Comparison of ENCODE assay signal across 8 cellular contexts in genomic region chr2:43611987-43612894, GRCh38. TPM values are rescaled to one million over a fixed set of nuclear protein-coding genes. Genes with fewer than 3 reads are reported as not detected.
DNase-seq lines count a peak whose midpoint lies in the region; ATAC-seq and TF ChIP-seq lines count a peak whose summit lies in the region.

No MANE protein-coding gene starts in this region.

- no peaks in the 10 kb centered on the region for H3K9me3 Mint-ChIP-seq in GM23338
- no peaks in the 10 kb centered on the region for H3K9me3 Mint-ChIP-seq in T-helper 2 cell treated with Interferon-gamma antibody and Interleukin-4, amounts not matched to agents 5 μg/mL and 100 μg/mL, for 36 hours

- H3K79me2 ChIP-seq in GM23338 (replicated peaks; ENCODE audit: insufficient read depth): no peaks in the 10 kb centered on the region
- H3K79me2 ChIP-seq in hepatocyte: no peaks in the 10 kb centered on the region

- no peak overlapping the region for H3K27ac Mint-ChIP-seq in GM23338
- H3K27ac Mint-ChIP-seq in T-helper 2 cell treated with Interferon-gamma antibody and Interleukin-4, amounts not matched to agents 5 μg/mL and 100 μg/mL, for 36 hours: no peak overlapping the region

- H3K27me3 Mint-ChIP-seq in GM23338 (ENCODE audit: insufficient read depth, low read depth, poor library complexity): peaks cover 2% of the 10 kb centered on the region
- no peaks in the 10 kb centered on the region for H3K27me3 Mint-ChIP-seq in T-helper 2 cell treated with Interferon-gamma antibody and Interleukin-4, amounts not matched to agents 5 μg/mL and 100 μg/mL, for 36 hours (ENCODE audit: low read depth)

- peak; percentile 73 for DNase-seq in D341Med (ENCODE audit: low spot score)
- peak; percentile 84 for DNase-seq in GM23338 (ENCODE audit: low spot score)
- DNase-seq in NCI-H1417 (lab: John Stamatoyannopoulos, UW): peak; percentile 67 to 88 (median 71)
- peak; percentile 69 for DNase-seq in T-helper 2 cell treated with Interferon-gamma antibody and Interleukin-4, amounts not matched to agents 5 μg/mL and 100 μg/mL, for 36 hours (ENCODE audit: low spot score)
- DNase-seq in amniotic stem cell (lab: John Stamatoyannopoulos, UW): peak; percentile 50
- peak; percentile 80 for DNase-seq in hepatocyte (ENCODE audit: low spot score)
- peak; percentile 49 to 71 for DNase-seq in stimulated activated CD4-positive, alpha-beta T cell treated with anti-CD3 and anti-CD28 coated beads, Interleukin-12 subunit alpha, Interleukin-12 subunit beta, amount 100 ng/mL, for 24 hours (ENCODE audit: low read depth in 2 of 2)

- H3K36me3 ChIP-seq in GM23338 (ENCODE audit: insufficient read depth) (no peaks in the 10 kb centered on the region), hepatocyte (replicated peaks; ENCODE audit: insufficient read depth, low read depth) (no peaks in the 10 kb centered on the region)

- WGBS in hepatocyte (ENCODE audit: low lambda C conversion rate, missing lambda C conversion rate): 60% methylated on average over 13 of the region's 14 CpGs

- no peaks in the 10 kb centered on the region for H3F3A ChIP-seq in GM23338 (replicated peaks; ENCODE audit: low read depth)

- H3K36me3 Mint-ChIP-seq in GM23338 (ENCODE audit: low read depth): no peaks in the 10 kb centered on the region
- no peaks in the 10 kb centered on the region for H3K36me3 Mint-ChIP-seq in T-helper 2 cell treated with Interferon-gamma antibody and Interleukin-4, amounts not matched to agents 5 μg/mL and 100 μg/mL, for 36 hours (ENCODE audit: low read depth)

- H3K27me3 ChIP-seq in GM23338 (ENCODE audit: insufficient read depth): no peaks in the 10 kb centered on the region
- H3K27me3 ChIP-seq in hepatocyte: no peaks in the 10 kb centered on the region

- H3K27ac ChIP-seq in GM23338 (ENCODE audit: low read depth) (no peak overlapping the region), hepatocyte (no peak overlapping the region)

- H3K9me3 ChIP-seq in hepatocyte (ENCODE audit: low read depth): no peaks in the 10 kb centered on the region

- peaks cover 6% of the 10 kb centered on the region for H3K4me1 ChIP-seq in GM23338 (ENCODE audit: insufficient read depth)
- H3K4me1 ChIP-seq in hepatocyte (ENCODE audit: insufficient read depth): no peaks in the 10 kb centered on the region

- peaks cover 10% of the 10 kb centered on the region; the same call in 2 of the 3 replicates for H3K4me1 Mint-ChIP-seq in GM23338
- peaks cover 2% of the 10 kb centered on the region for H3K4me1 Mint-ChIP-seq in T-helper 2 cell treated with Interferon-gamma antibody and Interleukin-4, amounts not matched to agents 5 μg/mL and 100 μg/mL, for 36 hours (ENCODE audit: low read depth)

- 0 out of 2 replicates have a peak overlapping the region, but pooled peaks have one; percentile 0 for H2AFZ ChIP-seq in GM23338
- H2AFZ ChIP-seq in hepatocyte: no peak overlapping the region

- H3K4me2 ChIP-seq in GM23338 (no peak overlapping the region), hepatocyte (no peak overlapping the region)

- no peak overlapping the region for H3K4me3 ChIP-seq in GM23338
- H3K4me3 ChIP-seq in hepatocyte: no peak overlapping the region

- H3K9me2 ChIP-seq in GM23338 (ENCODE audit: insufficient read depth): no peaks in the 10 kb centered on the region
- H3K9me2 ChIP-seq in hepatocyte (replicated peaks; ENCODE audit: insufficient read depth): no peaks in the 10 kb centered on the region

- peak; percentile 92 for TF ChIP-seq CTCF in GM23338 (conservative IDR thresholded peaks at IDR 0.05; ENCODE audit: low read depth in 2 of 2)
- peak; percentile 81 for TF ChIP-seq CTCF in hepatocyte (IDR thresholded peaks at IDR 0.05; ENCODE audit: poor library complexity)

- H3K4me3 Mint-ChIP-seq in GM23338: no peak overlapping the region
- no peak overlapping the region for H3K4me3 Mint-ChIP-seq in T-helper 2 cell treated with Interferon-gamma antibody and Interleukin-4, amounts not matched to agents 5 μg/mL and 100 μg/mL, for 36 hours

- ATAC-seq in GM23338 (peak; percentile 88), GM21367 (IDR thresholded peaks at IDR 0.05; ENCODE audit: unreplicated experiment) (no peak)

- H4K20me1 ChIP-seq in GM23338 (replicated peaks; ENCODE audit: insufficient read depth) (no peaks in the 10 kb centered on the region), hepatocyte (ENCODE audit: insufficient read depth, poor library complexity, severe bottlenecking) (no peaks in the 10 kb centered on the region)

TF ChIP-seq in GM23338, 12 proteins besides CTCF, POLR2A, EP300 and RAD21 (continues in another document):
- TF ChIP-seq STAT1 (IDR thresholded peaks at IDR 0.05; ENCODE audit: unreplicated experiment) (no peak), CREB1 (CRISPR knock-in tag; IDR thresholded peaks at IDR 0.05; ENCODE audit: low read depth) (no peak), NANOG (IDR thresholded peaks at IDR 0.05; ENCODE audit: borderline replicate concordance) (no peak), EZH2 (IDR thresholded peaks at IDR 0.05; ENCODE audit: low read depth, unreplicated experiment) (no peak), ZNF462 (CRISPR knock-in tag; IDR thresholded peaks at IDR 0.05) (no peak), JUNB (IDR thresholded peaks at IDR 0.05; ENCODE audit: unreplicated experiment) (no peak), EZH2phosphoT487 (IDR thresholded peaks at IDR 0.05; ENCODE audit: unreplicated experiment) (no peak), POLR2AphosphoS5 (IDR thresholded peaks at IDR 0.05; ENCODE audit: low read depth) (no peak), ZNF114 (CRISPR knock-in tag; IDR thresholded peaks at IDR 0.05) (no peak)

RNA-seq across cellular contexts. Expression of gene THADA, which starts 16.4 kb away (rescaled TPM):
- 26.2 and 30.7 TPM in 2 replicates for total RNA-seq in GM23338 (2014; rRNA removed; shearing (Covaris generic))
- polyA plus RNA-seq in GM23338 (2016; fragmentation: Nextera tagmentation; extraction: Ambion mirVana) (11.1 and 17.0 TPM in 2 replicates), hepatocyte (10.8 and 14.4 TPM in 2 replicates)
- 18.8 and 19.8 TPM in 2 replicates for total RNA-seq in hepatocyte

RNA-seq across cellular contexts. Expression of gene PLEKHH2, which starts 24.8 kb away (rescaled TPM):
- total RNA-seq in GM23338 (2014; rRNA removed; shearing (Covaris generic)): 6.5 and 6.7 TPM in 2 replicates
- polyA plus RNA-seq in GM23338 (2016; fragmentation: Nextera tagmentation; extraction: Ambion mirVana): 4.9 and 5.4 TPM in 2 replicates
- 3.6 and 5.1 TPM in 2 replicates for total RNA-seq in hepatocyte
- polyA plus RNA-seq in hepatocyte: 2.2 and 3.3 TPM in 2 replicates
